In the genomic region with DNA sequence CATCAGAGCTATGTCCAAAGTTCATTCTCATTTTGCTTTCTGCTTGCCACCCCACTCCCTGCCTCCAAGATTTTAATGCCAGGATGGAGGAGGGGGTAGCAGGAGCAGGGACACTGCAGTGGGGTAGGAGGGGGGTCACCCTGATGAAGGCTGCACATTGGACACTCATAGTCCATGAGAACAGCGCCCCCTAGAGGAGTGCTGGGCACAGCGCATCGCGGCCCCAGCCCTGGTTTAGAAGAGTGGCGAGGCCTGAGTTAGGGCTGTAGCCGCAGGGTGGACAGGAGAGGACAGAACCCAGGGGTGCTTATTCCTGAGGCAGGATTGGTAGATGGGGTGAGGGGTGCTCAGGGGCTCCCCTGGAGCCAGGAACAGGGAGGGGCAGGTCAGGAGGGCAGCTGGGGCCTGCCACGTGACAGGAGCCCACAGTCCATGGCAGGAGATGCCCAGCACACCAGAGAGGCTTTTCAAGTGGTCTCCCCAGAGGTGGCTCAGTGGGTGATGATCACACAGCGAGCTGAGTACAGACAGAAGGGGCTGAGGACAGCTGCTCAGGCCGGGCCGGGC, we compare ENCODE assay signal across 8 cellular contexts.
A peak's percentile ranks its signal among the peaks of the same experiment; 100 is the strongest.
DNase-seq lines count a peak whose midpoint lies in the region; ATAC-seq and TF ChIP-seq lines count a peak whose summit lies in the region.

No MANE protein-coding gene starts in this region.

- no peaks in the 10 kb centered on the region for H3K9me3 Mint-ChIP-seq in activated CD4-positive, alpha-beta memory T cell treated with anti-CD3 and anti-CD28 coated beads, Interleukin-2, amount 10 ng/mL, durations not matched to agents 7 days and 5 days

- no peaks in the 10 kb centered on the region for H3K27me3 ChIP-seq in thoracic aorta (replicated peaks; ENCODE audit: insufficient read depth)

- intact Hi-C loops in left ventricle myocardium superior (cut with micrococcal nuclease): no loop called here

- H3K4me3 ChIP-seq in thoracic aorta: no peak overlapping the region

- peak; percentile 36 for ATAC-seq in left ventricle myocardium superior
- no peak for ATAC-seq in thoracic aorta (ENCODE audit: insufficient number of reproducible peaks, low FRiP score, low read depth)
- no peak for ATAC-seq in GM19035 (IDR thresholded peaks at IDR 0.05; ENCODE audit: unreplicated experiment)

- no peak overlapping the region for H3K4me3 Mint-ChIP-seq in activated CD4-positive, alpha-beta memory T cell treated with anti-CD3 and anti-CD28 coated beads, Interleukin-2, amount 10 ng/mL, durations not matched to agents 7 days and 5 days

- H3K27ac Mint-ChIP-seq in activated CD4-positive, alpha-beta memory T cell treated with anti-CD3 and anti-CD28 coated beads, Interleukin-2, amount 10 ng/mL, durations not matched to agents 7 days and 5 days: no peak overlapping the region

- peak; percentile 34 for TF ChIP-seq CTCF in thoracic aorta (IDR thresholded peaks at IDR 0.05)

- no peaks in the 10 kb centered on the region for H3K4me1 ChIP-seq in thoracic aorta (ENCODE audit: control insufficient read depth in 1 of 2, low read depth in 2 of 2)

- no peaks in the 10 kb centered on the region for H3K9me3 ChIP-seq in thoracic aorta

- DNase-seq in AG20443 (ENCODE audit: low spot score) (peak; percentile 45), HCEC 1CT (peak; percentile 20), left ventricle myocardium superior (no peak), thoracic aorta (ENCODE audit: low spot score) (no peak), NCI-H2107 treated with DMSO at 0.1 percent for 48 hours (lab: John Stamatoyannopoulos, UW; ENCODE audit: unreplicated experiment) (no peak), LoVo (ENCODE audit: low spot score) (no peak)
- DNase-seq in activated CD4-positive, alpha-beta memory T cell treated with anti-CD3 and anti-CD28 coated beads, Interleukin-2, amount 10 ng/mL, durations not matched to agents 7 days and 5 days: peak; percentile 49

- CTCF ChIA-PET in activated CD4-positive, alpha-beta memory T cell treated with anti-CD3 and anti-CD28 coated beads, Interleukin-2, amount 10 ng/mL, durations not matched to agents 7 days and 5 days (lab: Charles Lee): interaction anchor here (0.6 to 2.6 kb wide), 10 partner anchors 11 to 92 kb away, joined by 3 to 10 read pairs (median 6); no protein-coding TSS in a partner anchor

- H3K27me3 Mint-ChIP-seq in activated CD4-positive, alpha-beta memory T cell treated with anti-CD3 and anti-CD28 coated beads, Interleukin-2, amount 10 ng/mL, durations not matched to agents 7 days and 5 days: peaks cover 6% of the 10 kb centered on the region

- no peaks in the 10 kb centered on the region for H3K36me3 Mint-ChIP-seq in activated CD4-positive, alpha-beta memory T cell treated with anti-CD3 and anti-CD28 coated beads, Interleukin-2, amount 10 ng/mL, durations not matched to agents 7 days and 5 days (ENCODE audit: low read depth)

- H3K36me3 ChIP-seq in thoracic aorta: no peaks in the 10 kb centered on the region

- POLR2A ChIA-PET in activated CD4-positive, alpha-beta memory T cell treated with anti-CD3 and anti-CD28 coated beads, Interleukin-2, amount 10 ng/mL, durations not matched to agents 7 days and 5 days (lab: Charles Lee): interaction anchor here (0.9 kb wide), 1 partner anchor 401 kb away, joined by 3 read pairs; no protein-coding TSS in a partner anchor

- H3K4me1 Mint-ChIP-seq in activated CD4-positive, alpha-beta memory T cell treated with anti-CD3 and anti-CD28 coated beads, Interleukin-2, amount 10 ng/mL, durations not matched to agents 7 days and 5 days: no peaks in the 10 kb centered on the region

- H3K27ac ChIP-seq in thoracic aorta: no peak overlapping the region

Comparison
In these comparisons a context has a peak if more than half of its experiments do, and no peak if none do; other contexts are left out.
1. DNase-seq: peak in AG20443 (single experiment), HCEC 1CT (single experiment) and activated CD4-positive, alpha-beta memory T cell treated with anti-CD3 and anti-CD28 coated beads, Interleukin-2, amount 10 ng/mL, durations not matched to agents 7 days and 5 days (single experiment); none in left ventricle myocardium superior (single experiment), thoracic aorta (single experiment), NCI-H2107 treated with DMSO at 0.1 percent for 48 hours (single experiment) and LoVo (single experiment).